31 cellular contexts compared by ENCODE assay signal in genomic region chr14:100669011-100669412, GRCh38. TPM values are rescaled to one million over a fixed set of nuclear protein-coding genes. Genes with fewer than 3 reads are reported as not detected.
A peak's percentile ranks its signal among the peaks of the same experiment; 100 is the strongest.
DNase-seq lines count a peak whose midpoint lies in the region; ATAC-seq, FAIRE-seq and TF ChIP-seq lines count a peak whose summit lies in the region.
"Had no signal": no experiment of that assay in that cellular context is flagged by ENCODE, and none has a peak within 500 bp of the region (broad histone marks: within the 10 kb centered on the region; RNA-seq: fewer than 3 reads in every experiment).

No MANE protein-coding gene starts in this region.

- H2BK120ac ChIP-seq in IMR-90 (ENCODE audit: low read depth, low read length), result no peak overlapping the region
- no peak overlapping the region for H2BK120ac ChIP-seq in H1 (replicated peaks; ENCODE audit: low read depth, low read length)

- TF ChIP-seq RAD21 in IMR-90 (IDR thresholded peaks at IDR 0.05; ENCODE audit: low read length), result no peak
- no peak for TF ChIP-seq RAD21 in H1 (IDR thresholded peaks at IDR 0.05 in 1 of 2, conservative IDR thresholded peaks at IDR 0.05 in 1 of 2; ENCODE audit: low read depth in 2 of 2, low read length in 2 of 2)
- no peak for TF ChIP-seq RAD21 in neural cell (conservative IDR thresholded peaks at IDR 0.05)

- no peak overlapping the region for H3K27ac ChIP-seq in IMR-90 (ENCODE audit: insufficient read depth, low read length)
- H3K27ac ChIP-seq in H1 (ENCODE audit: low read depth, low read length), result no peak overlapping the region
- peak overlapping the region; percentile 48 for H3K27ac ChIP-seq in neural cell (ENCODE audit: low read length)
- H3K27ac ChIP-seq: brain microvascular endothelial cell, thoracic aorta, vagina, WERI-Rb-1 had no signal

- no peak for DNase-seq in IMR-90
- DNase-seq in NCI-H69 (lab: John Stamatoyannopoulos, UW), result peak; percentile 27
- DNase-seq in H1 (ENCODE audit: low read depth in 1 of 2, low spot score in 2 of 2), result no peak
- DNase-seq in NCI-H1092 treated with DMSO at 0.1 percent for 48 hours (lab: John Stamatoyannopoulos, UW), result no peak
- no peak for DNase-seq in NCI-H526 treated with DMSO at 0.1 percent for 48 hours (lab: John Stamatoyannopoulos, UW)
- DNase-seq: activated CD4-positive, alpha-beta T cell treated with anti-CD3 and anti-CD28 coated beads for 4 hours; activated naive CD4-positive, alpha-beta T cell treated with anti-CD3 and anti-CD28 coated beads, Interleukin-2, amount 50 U/mL, for 16 hours; brain microvascular endothelial cell; immature natural killer cell; NCI-H1417 treated with DMSO at 0.1 percent for 48 hours; NCI-H2029 treated with DMSO at 0.1 percent for 48 hours; NCI-H524 treated with DMSO at 0.1 percent for 48 hours; NK-92 treated with Interleukin-12 subunit alpha and Interleukin-12 subunit beta, amount 100 ng/mL, for 24 hours; stimulated activated CD4-positive, alpha-beta T cell treated with anti-CD3 and anti-CD28 coated beads, Interleukin-12 subunit alpha, Interleukin-12 subunit beta, amount 100 ng/mL, for 4 hours; stimulated activated CD4-positive, alpha-beta T cell treated with anti-CD3 and anti-CD28 coated beads, Interleukin-2, amount 100 ng/mL, for 48 hours; stimulated activated naive CD8-positive, alpha-beta T cell treated with anti-CD3 and anti-CD28 coated beads, Interleukin-15, amount 100 ng/mL, for 72 hours; T-helper 2 cell; WERI-Rb-1 had no signal

- H3K9me2 ChIP-seq in neural cell (ENCODE audit: insufficient read depth, low read length), result no peaks in the 10 kb centered on the region

- H3K23me2 ChIP-seq in H1 (ENCODE audit: low read depth, low read length), result no peaks in the 10 kb centered on the region

- peaks cover 4% of the 10 kb centered on the region for H3F3A ChIP-seq in neural cell (ENCODE audit: insufficient read depth, low read length, poor library complexity, severe bottlenecking)

- H3K4me1 ChIP-seq in IMR-90 (ENCODE audit: control insufficient read depth, insufficient read depth, low read length) (peaks cover 11% of the 10 kb centered on the region), H1 (replicated peaks in 1 of 4; ENCODE audit: control insufficient read depth in 3 of 4, insufficient read depth in 4 of 4, low read length in 3 of 4) (peaks cover 2 to 14% (median 9%) of the 10 kb centered on the region in 4 experiments)
- H3K4me1 ChIP-seq: vagina had no signal

- in situ Hi-C loops in IMR-90 (cut with MboI; ENCODE audit: low sequenced_read_pairs), result no loop called here

- H2AFZ ChIP-seq in IMR-90 (replicated peaks; ENCODE audit: low read length, poor library complexity) (peak overlapping the region; percentile 38), H1 (ENCODE audit: low read length) (no peak overlapping the region), neural cell (ENCODE audit: low read depth, low read length) (no peak overlapping the region)

- CTCF ChIA-PET in IMR-90 (lab: Yijun Ruan, JAX), result no interaction called here
- CTCF ChIA-PET in H1 (lab: Charles Lee; ENCODE audit: partially characterized antibody), result interaction anchor here (0.9 to 1.4 kb wide), 3 partner anchors 14 to 24 kb away, joined by 3 to 9 read pairs (median 3); no protein-coding TSS in a partner anchor

- dilution Hi-C loops in IMR-90 (cut with HindIII; ENCODE audit: low sequenced_read_pairs, unreplicated experiment), result no loop called here

- H2BK15ac ChIP-seq in IMR-90 (ENCODE audit: low read depth, low read length), result no peak overlapping the region
- no peak overlapping the region for H2BK15ac ChIP-seq in H1 (ENCODE audit: low read length)

- H4K20me1 ChIP-seq in IMR-90 (ENCODE audit: insufficient read depth, low read length) (no peaks in the 10 kb centered on the region), H1 (replicated peaks in 1 of 2; ENCODE audit: control insufficient read depth in 1 of 2, insufficient read depth in 2 of 2, low read length in 2 of 2) (no peaks in the 10 kb centered on the region), neural cell (ENCODE audit: insufficient read depth) (no peaks in the 10 kb centered on the region)

- H2BK5ac ChIP-seq in IMR-90 (ENCODE audit: low read depth, low read length, poor library complexity, severe bottlenecking) (no peak overlapping the region), H1 (ENCODE audit: low read depth, low read length) (no peak overlapping the region)

- BruUV-seq in IMR-90 (replicated peaks; lab: Mats Ljungman, UMichigan), result no TSS peak

- POLR2A ChIA-PET in IMR-90 (lab: Charles Lee; ENCODE audit: unreplicated experiment), result no interaction called here
- POLR2A ChIA-PET in H1 (lab: Charles Lee; ENCODE audit: partially characterized antibody), result no interaction called here

- H2BK20ac ChIP-seq in IMR-90 (ENCODE audit: low read depth, low read length) (no peak overlapping the region), H1 (ENCODE audit: low read length) (no peak overlapping the region)

- no peak overlapping the region for H4K5ac ChIP-seq in IMR-90 (ENCODE audit: low read depth, low read length)
- H4K5ac ChIP-seq in H1 (ENCODE audit: insufficient read length, low read depth, low read length), result no peak overlapping the region

- H3K27me3 ChIP-seq in IMR-90 (ENCODE audit: control insufficient read depth, insufficient read depth, low read length) (peaks cover 67% of the 10 kb centered on the region), H1 (replicated peaks in 1 of 4; ENCODE audit: control insufficient read depth in 3 of 4, extremely low read depth in 1 of 4, insufficient read depth in 3 of 4, low read length in 3 of 4) (peaks cover 0 to 18% (median 12%) of the 10 kb centered on the region in 4 experiments; a peak in 6 of 7 replicates), neural cell (ENCODE audit: insufficient read depth, low read depth, low read length) (no peaks in the 10 kb centered on the region)
- H3K27me3 ChIP-seq: vagina had no signal

- no peaks in the 10 kb centered on the region for H3K79me2 ChIP-seq in H1 (ENCODE audit: control insufficient read depth in 1 of 2, insufficient read depth in 2 of 2, low read length in 2 of 2)
- no peaks in the 10 kb centered on the region for H3K79me2 ChIP-seq in neural cell (replicated peaks; ENCODE audit: insufficient read depth, low read length)

- H3K14ac ChIP-seq in IMR-90 (replicated peaks; ENCODE audit: low read depth, low read length), result no peak overlapping the region
- no peak overlapping the region for H3K14ac ChIP-seq in H1 (ENCODE audit: insufficient read length)

- H2BK12ac ChIP-seq in H1 (ENCODE audit: low read depth, low read length), result no peak overlapping the region

- TF ChIP-seq EP300 in H1 (IDR thresholded peaks at IDR 0.05; ENCODE audit: borderline replicate concordance in 1 of 2, low read depth in 2 of 2, low read length in 2 of 2) (no peak), neural cell (conservative IDR thresholded peaks at IDR 0.05; ENCODE audit: poor library complexity, severe bottlenecking) (no peak)

- H3K9ac ChIP-seq in IMR-90 (ENCODE audit: low read depth, low read length) (no peak overlapping the region), H1 (replicated peaks in 1 of 4; ENCODE audit: extremely low read depth in 1 of 4, low read depth in 3 of 4, low read length in 3 of 4) (no peak overlapping the region), neural cell (ENCODE audit: low read length) (peak overlapping the region; percentile 19)

- H2AK9ac ChIP-seq in IMR-90 (replicated peaks; ENCODE audit: low read depth, low read length, poor library complexity), result no peak overlapping the region

- H4K8ac ChIP-seq in IMR-90 (ENCODE audit: low read depth in 2 of 2, low read length in 2 of 2) (no peak overlapping the region), H1 (ENCODE audit: extremely low read depth, insufficient read depth, low read length) (peak overlapping the region; percentile 79; the same call in 1 of the 2 replicates)

- H2AK5ac ChIP-seq in IMR-90 (ENCODE audit: low read depth, low read length) (no peak overlapping the region), H1 (ENCODE audit: low read depth, low read length) (no peak overlapping the region)

- H3K9me1 ChIP-seq in IMR-90 (ENCODE audit: insufficient read depth, low read length), result no peaks in the 10 kb centered on the region; the same call in 1 of the 2 replicates

- intact Hi-C loops in IMR-90 (cut with micrococcal nuclease), result no loop called here

- no peak overlapping the region for H3K4ac ChIP-seq in IMR-90 (ENCODE audit: low read depth, low read length)
- no peak overlapping the region for H3K4ac ChIP-seq in H1 (replicated peaks; ENCODE audit: insufficient read length, low read depth, low read length)

- H3K9me3 ChIP-seq in IMR-90 (ENCODE audit: control insufficient read depth, insufficient read depth, low read length) (peaks cover 4% of the 10 kb centered on the region), H1 (ENCODE audit: insufficient read depth in 2 of 2, low read depth in 1 of 2, low read length in 1 of 2) (no peaks in the 10 kb centered on the region), neural cell (ENCODE audit: low read length) (no peaks in the 10 kb centered on the region)
- H3K9me3 ChIP-seq: thoracic aorta, vagina had no signal

- no peak overlapping the region for H3K56ac ChIP-seq in IMR-90 (ENCODE audit: extremely low read depth, insufficient read depth, low read length)
- no peak overlapping the region for H3K56ac ChIP-seq in H1 (replicated peaks; ENCODE audit: insufficient read length, low read depth, low read length)

- no peak for TF ChIP-seq CTCF in IMR-90 (conservative IDR thresholded peaks at IDR 0.05; ENCODE audit: low read depth, low read length)
- TF ChIP-seq CTCF in H1 (IDR thresholded peaks at IDR 0.05; ENCODE audit: control extremely low read depth in 1 of 3, insufficient read depth in 1 of 3, low read depth in 1 of 3, low read length in 3 of 3), result no peak
- no peak for TF ChIP-seq CTCF in neural cell (IDR thresholded peaks at IDR 0.05; ENCODE audit: poor library complexity, severe bottlenecking)

- H3K4me2 ChIP-seq in IMR-90 (ENCODE audit: low read depth, low read length), result no peak overlapping the region
- no peak overlapping the region for H3K4me2 ChIP-seq in H1 (ENCODE audit: insufficient read depth in 1 of 2, low read depth in 2 of 2, low read length in 2 of 2)
- H3K4me2 ChIP-seq in neural cell (ENCODE audit: low read length), result no peak overlapping the region

- no peak for ATAC-seq in IMR-90 (ENCODE audit: low read depth)
- ATAC-seq in HG03045 (IDR thresholded peaks at IDR 0.05; ENCODE audit: unreplicated experiment), result no peak
- ATAC-seq: activated T-helper 17 cell treated with anti-CD3 and anti-CD28 coated beads, Interleukin-2, amount 50 U/mL, for 72 hours; HCT116; Right ventricle myocardium inferior; sciatic nerve; stimulated activated naive CD8-positive, alpha-beta T cell treated with anti-CD3 and anti-CD28 coated beads, Interleukin-15, amount 100 ng/mL, for 72 hours had no signal

- no peak for FAIRE-seq in H1 (lab: Jason Lieb, UNC)
- FAIRE-seq: GM12892 had no signal

- no peak overlapping the region for H4K91ac ChIP-seq in IMR-90 (ENCODE audit: insufficient read depth, low read depth, low read length)
- no peak overlapping the region for H4K91ac ChIP-seq in H1 (replicated peaks; ENCODE audit: insufficient read length, low read length)

- 67% methylated on average over 1 of the region's 9 CpGs; no CpG with 5 or more reads in 1 of the 2 experiments for WGBS in IMR-90 (ENCODE audit: extremely low coverage in 2 of 2, insufficient read length in 1 of 2), 2 experiments
- 83% methylated on average over 7 of the region's 9 CpGs; no CpG with 5 or more reads in 1 of the 2 experiments for WGBS in H1 (ENCODE audit: extremely low coverage in 1 of 2, insufficient coverage in 1 of 2, insufficient read length in 1 of 2, insufficient replicate concordance in 2 of 2, low coverage in 1 of 2, low lambda C conversion rate in 2 of 2, missing lambda C conversion rate in 1 of 2), 2 experiments

- H3K18ac ChIP-seq in IMR-90 (ENCODE audit: low read depth, low read length), result no peak overlapping the region
- no peak overlapping the region for H3K18ac ChIP-seq in H1 (ENCODE audit: extremely low read depth, low read length)

- no peak for TF ChIP-seq POLR2A in IMR-90 (IDR thresholded peaks at IDR 0.05; ENCODE audit: low read depth, low read length)
- TF ChIP-seq POLR2A in H1 (IDR thresholded peaks at IDR 0.05; ENCODE audit: control extremely low read depth in 1 of 2, low read depth in 2 of 2, low read length in 2 of 2), result no peak

- H3K4me3 ChIP-seq in IMR-90 (ENCODE audit: insufficient read depth, low read depth, low read length) (no peak overlapping the region), H1 (ENCODE audit: extremely low read depth in 1 of 4, insufficient read depth in 2 of 4, low read depth in 3 of 4, low read length in 4 of 4) (no peak overlapping the region), neural cell (ENCODE audit: low read length) (no peak overlapping the region)
- H3K4me3 ChIP-seq: thoracic aorta, vagina had no signal

- no peak overlapping the region for H3K23ac ChIP-seq in IMR-90 (ENCODE audit: low read depth, low read length)
- no peak overlapping the region for H3K23ac ChIP-seq in H1 (ENCODE audit: insufficient read length)

- H3K79me1 ChIP-seq in IMR-90 (ENCODE audit: low read depth in 1 of 2, low read length in 2 of 2) (no peaks in the 10 kb centered on the region), H1 (ENCODE audit: low read depth, low read length) (no peaks in the 10 kb centered on the region)

- no peaks in the 10 kb centered on the region for H3K36me3 ChIP-seq in IMR-90 (ENCODE audit: control insufficient read depth, insufficient read depth, low read length)
- no peaks in the 10 kb centered on the region; a peak in 1 of 8 replicates for H3K36me3 ChIP-seq in H1 (ENCODE audit: control insufficient read depth in 2 of 4, insufficient read depth in 4 of 4, low read length in 3 of 4)
- no peaks in the 10 kb centered on the region for H3K36me3 ChIP-seq in neural cell (ENCODE audit: insufficient read depth, low read length)
- H3K36me3 ChIP-seq: brain microvascular endothelial cell, thoracic aorta, vagina, WERI-Rb-1 had no signal

RNA-seq across cellular contexts. Expression of gene DLK1, which starts 57.7 kb away (rescaled TPM):
- under 0.01 TPM in 1 of 2 replicates, not detected in the other for total RNA-seq in IMR-90 (2012; rRNA removed)
- polyA plus RNA-seq in IMR-90 (2012; rRNA removed) (0.07 TPM in 1 of 2 replicates, not detected in the other), H1 (2011; rRNA removed) (2.4 and 7.1 TPM in 2 replicates), neural cell (6.8 and 14.8 TPM in 2 replicates)
- 0.03 and 0.28 TPM in 2 replicates for polyA plus RNA-seq in IMR-90 (2012; cell fraction: cytosol; rRNA removed)
- 0.09 TPM in 1 of 2 replicates, not detected in the other for polyA plus RNA-seq in IMR-90 (2012; cell fraction: nucleus; rRNA removed; ENCODE audit: low replicate concordance)
- total RNA-seq in H1 (2021; fragmentation: NEBNext Ultra II Directional; extraction: Animal tissue kit (Norgen Biotek cat#: 25700)), result 0.42 and 1.3 TPM in 2 replicates
- polyA plus RNA-seq in H1 (2011; cell fraction: cytosol; rRNA removed), result 2.2 TPM
- polyA plus RNA-seq in H1 (2011; cell fraction: nucleus; rRNA removed), result 5.4 TPM
- 2.2 to 3.6 TPM (median 3.3 TPM) in 4 replicates for polyA plus RNA-seq in H1 (2012, experiment 1 of 2)
- polyA plus RNA-seq in H1 (2012, experiment 2 of 2), result 3.7 TPM
- polyA plus RNA-seq in H1 (2013, experiment 1 of 2), result 0.93 TPM
- 0.98 TPM for polyA plus RNA-seq in H1 (2013, experiment 2 of 2)
- polyA minus RNA-seq in H1 (2011; rRNA and poly(A)+ RNA removed), result 0.51 and 1.1 TPM in 2 replicates
- 2.1 TPM for polyA minus RNA-seq in H1 (2011; cell fraction: cytosol; rRNA and poly(A)+ RNA removed)
- polyA minus RNA-seq in H1 (2011; cell fraction: nucleus; rRNA and poly(A)+ RNA removed), result 0.80 TPM
- polyA minus RNA-seq in neural cell, result 5.1 and 9.8 TPM in 2 replicates
- total RNA-seq: activated T-helper 17 cell treated with anti-CD3 and anti-CD28 coated beads, Interleukin-2, amount 50 U/mL, for 72 hours; left colon; M059J; thoracic aorta had no signal
- polyA plus RNA-seq: BJ, IgD-negative memory B cell, immature natural killer cell had no signal
